ENCODE assay signal across 28 cellular contexts in genomic region chr3:86996261-86996955, GRCh38. TPM values are rescaled to one million over a fixed set of nuclear protein-coding genes. Genes with fewer than 3 reads are reported as not detected.
DNase-seq lines count a peak whose midpoint lies in the region; ATAC-seq, FAIRE-seq and TF ChIP-seq lines count a peak whose summit lies in the region.
"Had no signal": no experiment of that assay in that cellular context is flagged by ENCODE, and none has a peak within 500 bp of the region (broad histone marks: within the 10 kb centered on the region; RNA-seq: fewer than 3 reads in every experiment).

No MANE protein-coding gene starts in this region.

- CTCF ChIA-PET in endothelial cell of umbilical vein (lab: Charles Lee), result no interaction called here

- H3K9me1 ChIP-seq in endothelial cell of umbilical vein (replicated peaks; ENCODE audit: control insufficient read depth, extremely low read depth, insufficient read depth, low read length), result no peaks in the 10 kb centered on the region

- H3K4me1 ChIP-seq in endothelial cell of umbilical vein (ENCODE audit: control insufficient read depth, extremely low read depth, insufficient read depth, low read length) (peaks cover 13% of the 10 kb centered on the region), skeletal muscle satellite cell (ENCODE audit: control insufficient read depth, insufficient read depth, low read length) (peaks cover 51% of the 10 kb centered on the region), gastrocnemius medialis (no peaks in the 10 kb centered on the region)
- H3K4me1 ChIP-seq: Peyer's patch, right lobe of liver had no signal

- no peaks in the 10 kb centered on the region for H4K20me1 ChIP-seq in endothelial cell of umbilical vein (replicated peaks; ENCODE audit: control insufficient read depth, extremely low read depth, insufficient read depth, low read length)

- H3K27me3 ChIP-seq in endothelial cell of umbilical vein (ENCODE audit: control insufficient read depth in 2 of 2, insufficient read depth in 2 of 2, low read length in 2 of 2) (no peaks in the 10 kb centered on the region), skeletal muscle satellite cell (ENCODE audit: control insufficient read depth, insufficient read depth, low read length) (no peaks in the 10 kb centered on the region), gastrocnemius medialis (no peaks in the 10 kb centered on the region)
- H3K27me3 ChIP-seq: Peyer's patch, right lobe of liver, SJCRH30, tibial nerve had no signal

- H3K4me2 ChIP-seq in endothelial cell of umbilical vein (ENCODE audit: insufficient read depth, low read length) (no peak overlapping the region), skeletal muscle satellite cell (ENCODE audit: low read length) (peak overlapping the region; percentile 54)

- FAIRE-seq in H54 (lab: Jason Lieb, UNC) (peak; percentile 65), endothelial cell of umbilical vein (lab: Jason Lieb, UNC) (no peak)
- FAIRE-seq: bronchial epithelial cell, H1, kidney, TTC549 had no signal

- H3K4me3 ChIP-seq in endothelial cell of umbilical vein (replicated peaks in 1 of 3; ENCODE audit: insufficient read depth in 1 of 3, low read depth in 1 of 3, low read length in 3 of 3) (no peak overlapping the region), skeletal muscle satellite cell (ENCODE audit: low read length) (no peak overlapping the region), gastrocnemius medialis (no peak overlapping the region)
- H3K4me3 ChIP-seq: Peyer's patch, right lobe of liver, SJCRH30, tibial nerve had no signal

- DNase-seq in H54 (ENCODE audit: insufficient read length, low spot score) (no peak), OCI-M1 (lab: John Stamatoyannopoulos, UW) (peak; percentile 64), endothelial cell of umbilical vein (ENCODE audit: low read depth, low spot score) (no peak), gastrocnemius medialis (no peak), NCI-H69 (lab: John Stamatoyannopoulos, UW) (no peak)
- DNase-seq: activated CD4-positive, alpha-beta T cell treated with anti-CD3 and anti-CD28 coated beads for 1 hour; activated CD8-positive, alpha-beta T cell treated with anti-CD3 and anti-CD28 coated beads, Interleukin-2, amount 10 ng/mL, durations not matched to agents 7 days and 5 days; activated gamma-delta T cell treated with Interleukin-2 at 50 U/mL for 16 hours; activated naive CD8-positive, alpha-beta T cell treated with anti-CD3 and anti-CD28 coated beads, Interleukin-2, amount 50 U/mL, for 24 hours; CD4-positive, alpha-beta T cell; endodermal cell; GDM1; kidney; NCI-H1436 treated with DMSO at 0.1 percent for 48 hours; NCI-H510A treated with DMSO at 0.1 percent for 48 hours; Peyer's patch; posterior cingulate gyrus; right lobe of liver; SJCRH30; stimulated activated CD4-positive, alpha-beta T cell treated with anti-CD3 and anti-CD28 coated beads, Interleukin-15, amount 100 ng/mL, for 24 hours; T-helper 1 cell had no signal

- H2AFZ ChIP-seq in endothelial cell of umbilical vein (ENCODE audit: low read depth, low read length), result no peak overlapping the region

- no peak for TF ChIP-seq CTCF in endothelial cell of umbilical vein (IDR thresholded peaks at IDR 0.05; ENCODE audit: extremely low read depth in 1 of 2, insufficient read depth in 1 of 2, low read depth in 1 of 2, low read length in 2 of 2)
- TF ChIP-seq CTCF in gastrocnemius medialis (IDR thresholded peaks at IDR 0.05 in 4 of 5, conservative IDR thresholded peaks at IDR 0.05 in 1 of 5), result no peak

- TF ChIP-seq POLR2A in H54 (IDR thresholded peaks at IDR 0.05; ENCODE audit: low read depth, low read length) (no peak), endothelial cell of umbilical vein (IDR thresholded peaks at IDR 0.05; ENCODE audit: low read depth, low read length) (no peak), gastrocnemius medialis (IDR thresholded peaks at IDR 0.05) (no peak)

- in situ Hi-C loops in gastrocnemius medialis (cut with MboI; ENCODE audit: low sequenced_read_pairs in 4 of 4), result loop anchor here in 1 of 4 donors (25.0 kb wide), 1 partner anchor 1066 kb away; the partner anchor contains the start of genes CGGBP1 and ZNF654

- intact Hi-C loops in endothelial cell of umbilical vein (cut with micrococcal nuclease) (no loop called here), gastrocnemius medialis (cut with DNase I; ENCODE audit: low total_unique reads) (no loop called here)

- H3K36me3 ChIP-seq in endothelial cell of umbilical vein (ENCODE audit: control insufficient read depth in 2 of 2, extremely low read depth in 1 of 2, insufficient read depth in 2 of 2, low read length in 2 of 2) (no peaks in the 10 kb centered on the region), skeletal muscle satellite cell (ENCODE audit: insufficient read depth, low read length) (no peaks in the 10 kb centered on the region), gastrocnemius medialis (no peaks in the 10 kb centered on the region)
- H3K36me3 ChIP-seq: Peyer's patch, right lobe of liver, SJCRH30, tibial nerve had no signal

- dilution Hi-C loops in endothelial cell of umbilical vein (cut with MboI; ENCODE audit: extremely low pct_ligation_motif_present, low sequenced_read_pairs), result no loop called here

- H3K79me2 ChIP-seq in endothelial cell of umbilical vein (ENCODE audit: control insufficient read depth, insufficient read depth, low read length), result no peaks in the 10 kb centered on the region

- ATAC-seq in HG03565 (IDR thresholded peaks at IDR 0.05; ENCODE audit: unreplicated experiment) (no peak), gastrocnemius medialis (no peak)
- ATAC-seq: activated CD8-positive, alpha-beta T cell treated with anti-CD3 and anti-CD28 coated beads, Interleukin-2, amount 10 ng/mL, durations not matched to agents 7 days and 5 days; activated naive CD8-positive, alpha-beta T cell treated with anti-CD3 and anti-CD28 coated beads, Interleukin-2, amount 50 U/mL, for 24 hours; right lobe of liver had no signal

- H3K27ac ChIP-seq in endothelial cell of umbilical vein (ENCODE audit: insufficient read depth, low read depth, low read length), result peak overlapping the region; percentile 42
- H3K27ac ChIP-seq in gastrocnemius medialis, result no peak overlapping the region
- H3K27ac ChIP-seq: Peyer's patch, right lobe of liver, SJCRH30, tibial nerve had no signal

- no TSS peak for BruUV-seq in endothelial cell of umbilical vein (replicated peaks; lab: Mats Ljungman, UMichigan)

- POLR2A ChIA-PET in endothelial cell of umbilical vein (lab: Charles Lee), result no interaction called here

- H3K9me3 ChIP-seq in endothelial cell of umbilical vein (replicated peaks; ENCODE audit: control insufficient read depth, insufficient read depth, low read length) (no peaks in the 10 kb centered on the region), skeletal muscle satellite cell (replicated peaks; ENCODE audit: low read length) (no peaks in the 10 kb centered on the region), gastrocnemius medialis (no peaks in the 10 kb centered on the region)
- H3K9me3 ChIP-seq: Peyer's patch, right lobe of liver, SJCRH30, tibial nerve had no signal

- H3K9ac ChIP-seq in endothelial cell of umbilical vein (replicated peaks; ENCODE audit: extremely low read depth, insufficient read depth, low read length) (no peak overlapping the region), skeletal muscle satellite cell (ENCODE audit: low read depth, low read length) (no peak overlapping the region)

TF ChIP-seq in endothelial cell of umbilical vein, 7 proteins besides CTCF, POLR2A, EP300 and RAD21:
- TF ChIP-seq EZH2 (IDR thresholded peaks at IDR 0.05; ENCODE audit: borderline replicate concordance, low read depth, low read length, severe bottlenecking) (no peak), MYC (IDR thresholded peaks at IDR 0.05; ENCODE audit: low read depth, low read length) (no peak), MAX (IDR thresholded peaks at IDR 0.05; ENCODE audit: insufficient read depth, insufficient read length) (no peak), GATA2 (IDR thresholded peaks at IDR 0.05; ENCODE audit: insufficient read depth, insufficient read length, low read depth, low read length) (no peak)
TF ChIP-seq in endothelial cell of umbilical vein: peak in this region for 0.

RNA-seq across cellular contexts. Expression of gene VGLL3, which starts 5.5 kb away (rescaled TPM):
- total RNA-seq in endothelial cell of umbilical vein (4.2 and 6.0 TPM in 2 replicates), gastrocnemius medialis (1 to 10 TPM; 3.5 to 9.5 (median 5.6) TPM)
- polyA plus RNA-seq in endothelial cell of umbilical vein, result 12.0 and 12.5 TPM in 2 replicates
- polyA plus RNA-seq in endothelial cell of umbilical vein (2011; cell fraction: cytosol; rRNA removed), result 2.4 and 2.9 TPM in 2 replicates
- polyA plus RNA-seq in endothelial cell of umbilical vein (2011; cell fraction: nucleus; rRNA removed), result 5.0 and 5.3 TPM in 2 replicates
- polyA plus RNA-seq in endothelial cell of umbilical vein (2012), result 5.8 and 10.1 TPM in 2 replicates
- 15.3 and 20.0 TPM in 2 replicates for polyA minus RNA-seq in endothelial cell of umbilical vein
- polyA minus RNA-seq in endothelial cell of umbilical vein (2011; cell fraction: cytosol; rRNA and poly(A)+ RNA removed), result 30.7 TPM
- 14.8 and 15.4 TPM in 2 replicates for polyA minus RNA-seq in endothelial cell of umbilical vein (2011; cell fraction: nucleus; rRNA and poly(A)+ RNA removed)
- 59.0 and 59.3 TPM in 2 replicates for total RNA-seq in skeletal muscle satellite cell (2012; rRNA removed)
- total RNA-seq: activated CD8-positive, alpha-beta T cell treated with anti-CD3 and anti-CD28 coated beads, Interleukin-2, amount 10 ng/mL, durations not matched to agents 7 days and 5 days; CD4-positive, alpha-beta T cell had no signal
- polyA plus RNA-seq: IgD-negative memory B cell had no signal
